Comparison of ENCODE assay signal across 18 cellular contexts in the genomic region with DNA sequence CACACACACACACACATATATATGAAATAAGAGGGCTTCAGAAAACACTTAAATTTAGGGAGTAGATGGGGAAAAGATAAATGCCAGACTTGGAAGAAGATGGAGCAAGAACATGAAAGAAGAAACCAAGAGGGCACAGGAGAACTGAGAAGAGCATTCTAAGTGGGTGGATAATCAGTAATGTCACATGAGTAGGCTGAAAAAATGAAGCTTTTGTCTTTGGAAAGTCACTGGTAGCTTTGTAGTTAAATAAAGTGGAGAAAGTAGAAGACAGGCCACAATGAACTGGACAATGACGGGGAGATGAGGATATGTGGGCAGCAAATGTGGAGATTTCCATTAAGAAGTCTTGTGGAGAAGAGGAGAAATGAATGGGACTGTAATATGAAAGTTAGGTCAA. TPM values are rescaled to one million over a fixed set of nuclear protein-coding genes. Genes with fewer than 3 reads are reported as not detected.
DNase-seq lines count a peak whose midpoint lies in the region; ATAC-seq, FAIRE-seq and TF ChIP-seq lines count a peak whose summit lies in the region.
"Had no signal": no experiment of that assay in that cellular context is flagged by ENCODE, and none has a peak within 500 bp of the region (broad histone marks: within the 10 kb centered on the region; RNA-seq: fewer than 3 reads in every experiment).

No MANE protein-coding gene starts in this region.

- POLR2A ChIA-PET in GM12878 (lab: Charles Lee), result interaction anchor here (0.5 to 0.7 kb wide), 4 partner anchors 15 to 1550 kb away, joined by 3 to 5 read pairs (median 3); no protein-coding TSS in a partner anchor

- FAIRE-seq in GM12878 (lab: Jason Lieb, UNC) (no peak), D721Med (lab: Jason Lieb, UNC) (no peak)
- FAIRE-seq: G401.6 had no signal

- H3K9me3 ChIP-seq in GM12878 (replicated peaks; ENCODE audit: control insufficient read depth, insufficient read depth, low read length), result no peaks in the 10 kb centered on the region
- H3K9me3 ChIP-seq: BLaER1 treated with 17β-estradiol and CSF1 and Interleukin-3, amounts not matched to agents 10 nM and 100 nM had no signal

- TF ChIP-seq RAD21 in GM12878 (IDR thresholded peaks at IDR 0.05; ENCODE audit: insufficient read depth, low read depth, low read length), result no peak

- ATAC-seq in GM12878, result no peak

- CTCF ChIA-PET in GM12878 (lab: Yijun Ruan, JAX), result interaction anchor here (1.4 kb wide), 1 partner anchor 21 kb away, joined by 3 read pairs; no protein-coding TSS in a partner anchor

- H3K4me2 ChIP-seq in KMS-11 (peak overlapping the region; percentile 79; the same call in 1 of the 2 replicates), GM12878 (ENCODE audit: control insufficient read depth, insufficient read depth) (peak overlapping the region; percentile 91; the same call in 1 of the 2 replicates)

- H3K79me2 ChIP-seq in ACC112 (ENCODE audit: control insufficient read depth, insufficient read depth, low read length, unreplicated experiment) (peaks cover 30% of the 10 kb centered on the region), KMS-11 (ENCODE audit: insufficient read depth, low read depth) (peaks cover 13% of the 10 kb centered on the region; the same call in 1 of the 2 replicates), GM12878 (ENCODE audit: control insufficient read depth, insufficient read depth, low read length) (peaks cover 19% of the 10 kb centered on the region)

- TF ChIP-seq CTCF in KMS-11 (conservative IDR thresholded peaks at IDR 0.05; ENCODE audit: low read depth, low read length) (no peak), GM12878 (IDR thresholded peaks at IDR 0.05 in 2 of 3, conservative IDR thresholded peaks at IDR 0.05 in 1 of 3; ENCODE audit: control insufficient read depth in 2 of 3, extremely low read depth in 1 of 3, insufficient read depth in 1 of 3, low read depth in 3 of 3, low read length in 3 of 3) (no peak), D721Med (IDR thresholded peaks at IDR 0.05; ENCODE audit: insufficient read depth, missing control alignments) (no peak)

- no peak overlapping the region for H3K27ac ChIP-seq in ACC112 (ENCODE audit: low read depth, low read length)
- no peak overlapping the region for H3K27ac ChIP-seq in KMS-11
- H3K27ac ChIP-seq in GM12878 (ENCODE audit: control insufficient read depth, insufficient read depth), result no peak overlapping the region
- H3K27ac ChIP-seq: BLaER1 treated with 17β-estradiol and CSF1 and Interleukin-3, amounts not matched to agents 10 nM and 100 nM had no signal

- H3K27me3 ChIP-seq in ACC112 (ENCODE audit: insufficient read depth, low read length) (no peaks in the 10 kb centered on the region), KMS-11 (ENCODE audit: insufficient read depth, low read depth) (no peaks in the 10 kb centered on the region), GM12878 (replicated peaks in 1 of 2; ENCODE audit: control insufficient read depth in 2 of 2, insufficient read depth in 2 of 2, low read length in 1 of 2) (no peaks in the 10 kb centered on the region)

- in situ Hi-C loops in GM12878 (cut with MboI), result no loop called here

- TF ChIP-seq POLR2A in GM12878 (IDR thresholded peaks at IDR 0.05; ENCODE audit: low read depth, low read length), result no peak

- peak overlapping the region; percentile 93 for H3K4me3 ChIP-seq in ACC112 (ENCODE audit: low read depth, low read length)
- no peak overlapping the region for H3K4me3 ChIP-seq in KMS-11 (IDR thresholded peaks at IDR 0.05; ENCODE audit: insufficient read depth, low read depth, low read length)
- 0 out of 2 replicates have a peak overlapping the region, but pooled peaks have one; percentile 79 for H3K4me3 ChIP-seq in GM12878
- H3K4me3 ChIP-seq: BLaER1 treated with 17β-estradiol and CSF1 and Interleukin-3, amounts not matched to agents 10 nM and 100 nM had no signal

- H3K36me3 ChIP-seq in ACC112 (ENCODE audit: insufficient read depth, low read length) (no peaks in the 10 kb centered on the region), KMS-11 (ENCODE audit: insufficient read depth) (no peaks in the 10 kb centered on the region), GM12878 (ENCODE audit: control insufficient read depth in 2 of 2, insufficient read depth in 2 of 2, low read length in 1 of 2) (no peaks in the 10 kb centered on the region)
- H3K36me3 ChIP-seq: BLaER1 treated with 17β-estradiol and CSF1 and Interleukin-3, amounts not matched to agents 10 nM and 100 nM had no signal

- no TSS peak for BruUV-seq in GM12878 (replicated peaks; lab: Mats Ljungman, UMichigan)

- H3K4me1 ChIP-seq in ACC112 (ENCODE audit: control insufficient read depth, insufficient read depth, low read length, unreplicated experiment) (peaks cover 20% of the 10 kb centered on the region), KMS-11 (ENCODE audit: low read depth, poor library complexity, severe bottlenecking) (peaks cover 9% of the 10 kb centered on the region), GM12878 (ENCODE audit: control insufficient read depth, insufficient read depth, low read length) (peaks cover 8% of the 10 kb centered on the region)

- SMC1A ChIA-PET in GM12878 (lab: Charles Lee; ENCODE audit: uncharacterized antibody, unreplicated experiment), result interaction anchor here (1.0 to 1.3 kb wide), 2 partner anchors 8 to 137 kb away, joined by 3 read pairs; no protein-coding TSS in a partner anchor

- no peak overlapping the region for H2AFZ ChIP-seq in ACC112 (ENCODE audit: low read length, unreplicated experiment)
- H2AFZ ChIP-seq in KMS-11 (ENCODE audit: low read depth), result no peak overlapping the region
- no peak overlapping the region for H2AFZ ChIP-seq in GM12878 (ENCODE audit: control insufficient read depth, low read depth, low read length)

- H3K9ac ChIP-seq in KMS-11, result no peak overlapping the region
- H3K9ac ChIP-seq in GM12878 (ENCODE audit: control insufficient read depth, insufficient read depth, low read length), result no peak overlapping the region
- H3K9ac ChIP-seq: BLaER1 treated with 17β-estradiol and CSF1 and Interleukin-3, amounts not matched to agents 10 nM and 100 nM had no signal

- H4K20me1 ChIP-seq in KMS-11 (ENCODE audit: insufficient read depth) (no peaks in the 10 kb centered on the region), GM12878 (ENCODE audit: control insufficient read depth, insufficient read depth) (no peaks in the 10 kb centered on the region)
- H4K20me1 ChIP-seq: BLaER1 treated with 17β-estradiol and CSF1 and Interleukin-3, amounts not matched to agents 10 nM and 100 nM had no signal

- RAD21 ChIA-PET in GM12878 (lab: Charles Lee; ENCODE audit: unreplicated experiment), result no interaction called here

- no peak for TF ChIP-seq EP300 in GM12878 (IDR thresholded peaks at IDR 0.05; ENCODE audit: borderline replicate concordance in 1 of 2, control insufficient read depth in 1 of 2, low read depth in 2 of 2, low read length in 2 of 2)

- DNase-seq in GM12878 (ENCODE audit: low read depth, low spot score) (no peak), pons (ENCODE audit: low spot score) (peak; percentile 36), D721Med (ENCODE audit: insufficient read length, low spot score) (no peak), C1 segment of cervical spinal cord (lab: John Stamatoyannopoulos, UW) (no peak), posterior cingulate gyrus (no peak)
- no peak for DNase-seq in stimulated activated CD4-positive, alpha-beta T cell treated with anti-CD3 and anti-CD28 coated beads, Interleukin-12 subunit alpha, Interleukin-12 subunit beta, amount 100 ng/mL, for 4 hours
- DNase-seq: DMS 273 treated with DMSO at 0.1 percent for 48 hours; DND-41; H9; IMR-90; NCI-H1092 treated with DMSO at 0.1 percent for 48 hours; NCI-H2081 treated with DMSO at 0.1 percent for 48 hours; NK-92 treated with Interleukin-12 subunit alpha and Interleukin-12 subunit beta, amount 100 ng/mL, for 24 hours; OCI-M1 had no signal

- intact Hi-C loops in GM12878 (cut with micrococcal nuclease; ENCODE audit: unreplicated experiment) (no loop called here), posterior cingulate gyrus (cut with DNase I) (no loop called here)

- whole genome bisulfite sequencing in GM12878 (ENCODE audit: insufficient coverage, insufficient replicate concordance, low lambda C conversion rate, missing lambda C conversion rate), result 55% methylated on average over 1 of the region's 1 CpG

RNA-seq across cellular contexts. Expression of gene ZC2HC1C, which starts 2.2 kb away (rescaled TPM):
- total RNA-seq in GM12878 (2013; cell fraction: nucleolus; rRNA removed), result 0.56 and 1.1 TPM in 2 replicates
- 1.8 and 2.2 TPM in 2 replicates for total RNA-seq in GM12878 (2014; rRNA removed)
- total RNA-seq in GM12878 (2014; rRNA removed; fragmentation: Illumina TruSeq; extraction: Trizol), result 1.8 and 2.0 TPM in 2 replicates
- total RNA-seq in GM12878 (2021), result 1.1 and 1.7 TPM in 2 replicates
- 1.2 TPM for polyA plus RNA-seq in GM12878 (2011; ENCODE audit: low read depth)
- 0.71 and 0.92 TPM in 2 replicates for polyA plus RNA-seq in GM12878 (2011; rRNA removed)
- 0.62 and 0.73 TPM in 2 replicates for polyA plus RNA-seq in GM12878 (2011; cell fraction: cytosol; rRNA removed)
- 0.48 and 1.1 TPM in 2 replicates for polyA plus RNA-seq in GM12878 (2011; cell fraction: nucleus; rRNA removed)
- polyA plus RNA-seq in GM12878 (2012), result 1.1 and 1.2 TPM in 2 replicates
- 0.90 and 1.2 TPM in 2 replicates for polyA plus RNA-seq in GM12878 (2014; fragmentation: Illumina TruSeq; extraction: Trizol)
- polyA plus RNA-seq in GM12878 (2014; fragmentation: Nextera tagmentation; extraction: Ambion mirVana), result 1 to 10 TPM; 1.3 to 1.4 TPM
- 1.7 and 2.4 TPM in 2 replicates for polyA plus RNA-seq in GM12878 (2014; rRNA removed)
- polyA plus RNA-seq in GM12878 (2016; fragmentation: Nextera tagmentation; extraction: Ambion mirVana), result 1 to 10 TPM; 2.9 to 3.7 TPM
- 0.82 TPM in 1 of 2 replicates, not detected in the other for polyA minus RNA-seq in GM12878 (2011; rRNA and poly(A)+ RNA removed)
- not detected in 2 replicates for polyA minus RNA-seq in GM12878 (2011; cell fraction: cytosol; rRNA and poly(A)+ RNA removed)
- 0.19 and 0.60 TPM in 2 replicates for polyA minus RNA-seq in GM12878 (2011; cell fraction: nucleus; rRNA and poly(A)+ RNA removed)

RNA-seq across cellular contexts. Expression of gene ACYP1, which starts 3.4 kb away (rescaled TPM):
- total RNA-seq in GM12878 (2013; cell fraction: nucleolus; rRNA removed), result 57.4 and 59.3 TPM in 2 replicates
- 25.3 and 26.3 TPM in 2 replicates for total RNA-seq in GM12878 (2014; rRNA removed)
- total RNA-seq in GM12878 (2014; rRNA removed; fragmentation: Illumina TruSeq; extraction: Trizol), result 25.3 and 30.5 TPM in 2 replicates
- 14.9 and 18.2 TPM in 2 replicates for total RNA-seq in GM12878 (2021)
- polyA plus RNA-seq in GM12878 (2011; ENCODE audit: low read depth), result 21.5 TPM
- 52.6 and 80.6 TPM in 2 replicates for polyA plus RNA-seq in GM12878 (2011; rRNA removed)
- 21.8 and 29.4 TPM in 2 replicates for polyA plus RNA-seq in GM12878 (2011; cell fraction: cytosol; rRNA removed)
- polyA plus RNA-seq in GM12878 (2011; cell fraction: nucleus; rRNA removed), result 23.1 and 24.5 TPM in 2 replicates
- 24.7 and 31.1 TPM in 2 replicates for polyA plus RNA-seq in GM12878 (2012)
- 28.6 and 31.7 TPM in 2 replicates for polyA plus RNA-seq in GM12878 (2014; fragmentation: Illumina TruSeq; extraction: Trizol)
- 10 to 100 TPM; 48.5 to 49.4 TPM for polyA plus RNA-seq in GM12878 (2014; fragmentation: Nextera tagmentation; extraction: Ambion mirVana)
- polyA plus RNA-seq in GM12878 (2014; rRNA removed), result 30.7 and 38.6 TPM in 2 replicates
- 10 to 100 TPM; 49.8 TPM for polyA plus RNA-seq in GM12878 (2016; fragmentation: Nextera tagmentation; extraction: Ambion mirVana)
- polyA minus RNA-seq in GM12878 (2011; rRNA and poly(A)+ RNA removed), result 10.3 and 12.3 TPM in 2 replicates
- 7.4 and 9.1 TPM in 2 replicates for polyA minus RNA-seq in GM12878 (2011; cell fraction: cytosol; rRNA and poly(A)+ RNA removed)
- polyA minus RNA-seq in GM12878 (2011; cell fraction: nucleus; rRNA and poly(A)+ RNA removed), result 7.4 and 8.8 TPM in 2 replicates

RNA-seq across cellular contexts. Expression of gene MLH3, which starts 15.9 kb away (rescaled TPM):
- total RNA-seq in GM12878 (2013; cell fraction: nucleolus; rRNA removed), result 112 and 123 TPM in 2 replicates
- total RNA-seq in GM12878 (2014; rRNA removed) (17.1 and 24.5 TPM in 2 replicates), GM12878 (2014; rRNA removed; fragmentation: Illumina TruSeq; extraction: Trizol) (29.8 and 31.2 TPM in 2 replicates), GM12878 (2021) (22.4 and 23.8 TPM in 2 replicates)
- 10.2 TPM for polyA plus RNA-seq in GM12878 (2011; ENCODE audit: low read depth)
- polyA plus RNA-seq in GM12878 (2011; rRNA removed) (26.8 and 34.2 TPM in 2 replicates), GM12878 (2014; fragmentation: Illumina TruSeq; extraction: Trizol) (21.3 and 31.2 TPM in 2 replicates), GM12878 (2014; fragmentation: Nextera tagmentation; extraction: Ambion mirVana) (10 to 100 TPM; 17.9 to 23.4 TPM), GM12878 (2014; rRNA removed) (12.6 and 13.0 TPM in 2 replicates), GM12878 (2016; fragmentation: Nextera tagmentation; extraction: Ambion mirVana) (10 to 100 TPM; 15.1 to 15.8 TPM)
- polyA plus RNA-seq in GM12878 (2011; cell fraction: cytosol; rRNA removed), result 15.2 and 15.6 TPM in 2 replicates
- 31.1 and 35.9 TPM in 2 replicates for polyA plus RNA-seq in GM12878 (2011; cell fraction: nucleus; rRNA removed)
- polyA plus RNA-seq in GM12878 (2012), result 12.5 and 18.2 TPM in 2 replicates
- polyA minus RNA-seq in GM12878 (2011; rRNA and poly(A)+ RNA removed), result 56.0 and 68.4 TPM in 2 replicates
- polyA minus RNA-seq in GM12878 (2011; cell fraction: cytosol; rRNA and poly(A)+ RNA removed), result 7.4 and 8.6 TPM in 2 replicates
- 16.6 and 20.1 TPM in 2 replicates for polyA minus RNA-seq in GM12878 (2011; cell fraction: nucleus; rRNA and poly(A)+ RNA removed)

RNA-seq across cellular contexts. Expression of gene NEK9, which starts 59.6 kb away (rescaled TPM):
- total RNA-seq in GM12878 (2013; cell fraction: nucleolus; rRNA removed), result 102 and 108 TPM in 2 replicates
- total RNA-seq in GM12878 (2014; rRNA removed) (39.8 and 48.1 TPM in 2 replicates), GM12878 (2014; rRNA removed; fragmentation: Illumina TruSeq; extraction: Trizol) (24.7 and 26.9 TPM in 2 replicates), GM12878 (2021) (78.8 and 83.0 TPM in 2 replicates)
- 25.6 TPM for polyA plus RNA-seq in GM12878 (2011; ENCODE audit: low read depth)
- polyA plus RNA-seq in GM12878 (2011; rRNA removed) (51.3 and 60.0 TPM in 2 replicates), GM12878 (2014; fragmentation: Illumina TruSeq; extraction: Trizol) (43.0 and 55.3 TPM in 2 replicates), GM12878 (2014; fragmentation: Nextera tagmentation; extraction: Ambion mirVana) (10 to 100 TPM in 1 of 2 experiments, 1 to 10 TPM in 1; 6.0 to 15.7 TPM), GM12878 (2014; rRNA removed) (61.9 and 64.5 TPM in 2 replicates), GM12878 (2016; fragmentation: Nextera tagmentation; extraction: Ambion mirVana) (10 to 100 TPM; 43.4 to 46.1 TPM)
- polyA plus RNA-seq in GM12878 (2011; cell fraction: cytosol; rRNA removed), result 21.7 and 34.4 TPM in 2 replicates
- 51.1 and 77.0 TPM in 2 replicates for polyA plus RNA-seq in GM12878 (2011; cell fraction: nucleus; rRNA removed)
- 34.2 and 38.4 TPM in 2 replicates for polyA plus RNA-seq in GM12878 (2012)
- polyA minus RNA-seq in GM12878 (2011; rRNA and poly(A)+ RNA removed), result 41.1 and 51.6 TPM in 2 replicates
- 17.5 and 17.6 TPM in 2 replicates for polyA minus RNA-seq in GM12878 (2011; cell fraction: cytosol; rRNA and poly(A)+ RNA removed)
- 26.8 and 65.3 TPM in 2 replicates for polyA minus RNA-seq in GM12878 (2011; cell fraction: nucleus; rRNA and poly(A)+ RNA removed)
